28 cellular contexts compared by ENCODE assay signal in the genomic region with DNA sequence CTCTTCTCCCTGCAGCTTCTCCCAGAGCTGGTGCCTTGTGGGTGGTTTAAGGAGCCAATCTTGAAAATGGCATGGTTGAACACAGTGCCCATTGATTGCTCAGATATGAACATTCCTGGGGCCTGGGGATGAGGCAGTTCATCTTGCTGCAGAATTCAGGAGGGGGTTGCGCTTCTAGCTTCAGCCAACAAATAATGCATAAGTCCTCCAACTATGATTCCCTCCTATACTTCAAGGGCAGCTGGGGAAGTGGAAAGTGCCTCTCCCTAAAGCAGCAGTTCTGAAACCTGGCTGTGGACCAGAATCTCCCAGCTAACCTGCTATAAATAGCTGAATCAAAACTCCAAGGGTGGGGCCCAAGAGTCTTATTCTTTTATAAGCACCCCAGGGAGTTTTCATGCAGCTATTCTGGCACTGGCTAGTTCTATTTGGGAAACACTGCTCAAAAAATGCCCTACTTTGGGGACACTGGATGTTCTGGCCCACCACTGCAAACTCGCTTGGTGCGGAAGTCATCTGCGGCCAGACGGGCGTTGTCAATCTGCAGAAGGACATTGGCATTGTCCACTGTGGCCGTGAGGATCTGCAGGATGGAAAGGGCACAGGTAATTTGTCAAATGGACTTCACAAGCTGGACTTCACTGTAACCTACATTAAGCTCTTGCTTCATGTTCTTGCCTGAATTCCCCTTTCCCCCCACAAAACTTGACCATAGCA.
DNase-seq lines count a peak whose midpoint lies in the region; ATAC-seq and TF ChIP-seq lines count a peak whose summit lies in the region.
"Had no signal": no experiment of that assay in that cellular context is flagged by ENCODE, and none has a peak within 500 bp of the region (broad histone marks: within the 10 kb centered on the region; RNA-seq: fewer than 3 reads in every experiment).

No MANE protein-coding gene starts in this region.

- RAD21 ChIA-PET in HCT116 (lab: Charles Lee; ENCODE audit: low non-redundant PET in 1 of 2, low total read pairs in 2 of 2, uncharacterized antibody in 2 of 2, unreplicated experiment in 2 of 2) = no interaction called here

- H3K9me3 ChIP-seq in HCT116 (ENCODE audit: control insufficient read depth in 1 of 2, insufficient read depth in 1 of 2, low read depth in 1 of 2, low read length in 2 of 2) = no peaks in the 10 kb centered on the region
- no peaks in the 10 kb centered on the region for H3K9me3 ChIP-seq in mucosa of descending colon
- H3K9me3 ChIP-seq in thoracic aorta = no peaks in the 10 kb centered on the region
- H3K9me3 ChIP-seq in CD4-positive, alpha-beta memory T cell (ENCODE audit: control insufficient read depth in 1 of 2, low read length in 2 of 2) = no peaks in the 10 kb centered on the region
- H3K9me3 ChIP-seq in esophagus squamous epithelium = no peaks in the 10 kb centered on the region
- H3K9me3 ChIP-seq in MM.1S (replicated peaks; ENCODE audit: insufficient read depth, low read length) = no peaks in the 10 kb centered on the region
- H3K9me3 ChIP-seq: Caco-2, esophagus muscularis mucosa, ovary, sigmoid colon, tibial nerve had no signal

- peak overlapping the region; percentile 14; the same call in 1 of the 2 replicates for H3K4me2 ChIP-seq in HCT116 (ENCODE audit: low read length)
- no peak overlapping the region for H3K4me2 ChIP-seq in MM.1S (ENCODE audit: low read depth, low read length)

- no peaks in the 10 kb centered on the region for H3K36me3 Mint-ChIP-seq in CD4-positive, alpha-beta memory T cell
- H3K36me3 Mint-ChIP-seq: activated CD8-positive, alpha-beta memory T cell treated with anti-CD3 and anti-CD28 coated beads, Interleukin-2, amount 10 ng/mL, durations not matched to agents 7 days and 5 days; activated naive CD4-positive, alpha-beta T cell treated with anti-CD3 and anti-CD28 coated beads, Interleukin-2, amount 50 U/mL, for 72 hours; natural killer cell had no signal

- POLR2A ChIA-PET in HCT116 (lab: Charles Lee) = no interaction called here
- POLR2A ChIA-PET in CD4-positive, alpha-beta memory T cell (lab: Charles Lee; ENCODE audit: partially characterized antibody) = no interaction called here

- H2AFZ ChIP-seq in HCT116 (ENCODE audit: low read depth, low read length, poor library complexity, severe bottlenecking) (no peak overlapping the region), MM.1S (ENCODE audit: low read length) (no peak overlapping the region)

- no peak for TF ChIP-seq POLR2A in HCT116 (IDR thresholded peaks at IDR 0.05; ENCODE audit: borderline replicate concordance, extremely low read depth, insufficient read depth, insufficient read length)
- TF ChIP-seq POLR2A in esophagus squamous epithelium (IDR thresholded peaks at IDR 0.05) = no peak

- H3K4me1 ChIP-seq in HCT116 (ENCODE audit: control insufficient read depth in 1 of 2, insufficient read depth in 2 of 2, low read length in 2 of 2) (peaks cover 0 to 23% of the 10 kb centered on the region in 2 experiments; a peak in 2 of 4 replicates), mucosa of descending colon (ENCODE audit: low read depth) (peaks cover 5% of the 10 kb centered on the region), thoracic aorta (ENCODE audit: control insufficient read depth in 1 of 2, low read depth in 2 of 2) (peaks cover 16 to 28% of the 10 kb centered on the region in 2 donors), esophagus squamous epithelium (peaks cover 0 to 39% (median 0%) of the 10 kb centered on the region in 3 donors), MM.1S (ENCODE audit: low read length) (no peaks in the 10 kb centered on the region)
- H3K4me1 ChIP-seq in CD4-positive, alpha-beta memory T cell (ENCODE audit: insufficient read depth, low read length) = no peaks in the 10 kb centered on the region
- H3K4me1 ChIP-seq: Caco-2 had no signal

- no peak overlapping the region for H3K4me3 ChIP-seq in HCT116 (replicated peaks in 1 of 2; ENCODE audit: low read depth in 1 of 2, low read length in 2 of 2)
- no peak overlapping the region for H3K4me3 ChIP-seq in mucosa of descending colon
- H3K4me3 ChIP-seq in thoracic aorta = peak overlapping the region; percentile 35
- H3K4me3 ChIP-seq in CD4-positive, alpha-beta memory T cell (ENCODE audit: low read length in 2 of 2) = no peak overlapping the region
- H3K4me3 ChIP-seq in esophagus squamous epithelium = peak overlapping the region in 1 of 4 donors; percentile 13
- H3K4me3 ChIP-seq in MM.1S (ENCODE audit: low read length) = no peak overlapping the region
- H3K4me3 ChIP-seq: esophagus muscularis mucosa, ovary, sigmoid colon, SK-N-MC, tibial nerve had no signal

- no peak for TF ChIP-seq RAD21 in HCT116 (IDR thresholded peaks at IDR 0.05; ENCODE audit: low read depth)

- no peak for TF ChIP-seq CTCF in HCT116 (IDR thresholded peaks at IDR 0.05 in 2 of 3, conservative IDR thresholded peaks at IDR 0.05 in 1 of 3; ENCODE audit: borderline replicate concordance in 1 of 3, insufficient read depth in 1 of 3, low read depth in 2 of 3, low read length in 2 of 3)
- no peak for TF ChIP-seq CTCF in mucosa of descending colon (IDR thresholded peaks at IDR 0.05)
- no peak for TF ChIP-seq CTCF in thoracic aorta (IDR thresholded peaks at IDR 0.05)
- TF ChIP-seq CTCF in esophagus squamous epithelium (IDR thresholded peaks at IDR 0.05) = no peak
- no peak for TF ChIP-seq CTCF in MM.1S (IDR thresholded peaks at IDR 0.05; ENCODE audit: low read length)

- no peaks in the 10 kb centered on the region for H3F3A ChIP-seq in MM.1S (ENCODE audit: insufficient read depth, low read length)

- H3K79me2 ChIP-seq in HCT116 (ENCODE audit: insufficient read depth, low read length) (no peaks in the 10 kb centered on the region), MM.1S (ENCODE audit: low read length) (no peaks in the 10 kb centered on the region)

- no TSS peak for BruUV-seq in HCT116 (replicated peaks; lab: Mats Ljungman, UMichigan)

- no peak overlapping the region for H3K27ac ChIP-seq in HCT116 (ENCODE audit: low read depth, low read length)
- peak overlapping the region; percentile 12 to 36 for H3K27ac ChIP-seq in thoracic aorta
- no peak overlapping the region for H3K27ac ChIP-seq in CD4-positive, alpha-beta memory T cell (ENCODE audit: low read depth, low read length)
- peak overlapping the region in 1 of 4 donors; percentile 18 for H3K27ac ChIP-seq in esophagus squamous epithelium
- H3K27ac ChIP-seq in MM.1S (ENCODE audit: low read length) = no peak overlapping the region
- H3K27ac ChIP-seq: esophagus muscularis mucosa, HL-60, ovary, sigmoid colon, SK-N-MC, tibial nerve had no signal

- CTCF ChIA-PET in HCT116 (lab: Charles Lee) = no interaction called here
- CTCF ChIA-PET in CD4-positive, alpha-beta memory T cell (lab: Charles Lee; ENCODE audit: partially characterized antibody) = no interaction called here

- H4K20me1 ChIP-seq in HCT116 (ENCODE audit: insufficient read depth) = no peaks in the 10 kb centered on the region
- H4K20me1 ChIP-seq in MM.1S (ENCODE audit: insufficient read depth, low read length) = no peaks in the 10 kb centered on the region

- H3K9me2 ChIP-seq in HCT116 (ENCODE audit: insufficient read depth) (no peaks in the 10 kb centered on the region), MM.1S (replicated peaks; ENCODE audit: insufficient read depth, low read length) (no peaks in the 10 kb centered on the region)

- 42 to 100% methylated on average over 1 to 7 of the region's 7 CpGs for WGBS in esophagus squamous epithelium, 2 donors

- no peaks in the 10 kb centered on the region for H3K4me1 Mint-ChIP-seq in CD4-positive, alpha-beta memory T cell
- H3K4me1 Mint-ChIP-seq: activated CD4-positive, alpha-beta T cell treated with anti-CD3 and anti-CD28 coated beads, Interleukin-2, amount 10 ng/mL, durations not matched to agents 24 days and 14 days; activated CD8-positive, alpha-beta memory T cell treated with anti-CD3 and anti-CD28 coated beads, Interleukin-2, amount 10 ng/mL, durations not matched to agents 7 days and 5 days; natural killer cell had no signal

- ATAC-seq in HCT116 (0 out of 2 replicates have a peak, but pooled peaks have one; percentile 18), esophagus mucosa (peak; percentile 6), mucosa of descending colon (peak; percentile 52), thoracic aorta (ENCODE audit: insufficient number of reproducible peaks, low FRiP score, low read depth) (peak; percentile 85)
- ATAC-seq: activated CD8-positive, alpha-beta memory T cell treated with anti-CD3 and anti-CD28 coated beads, Interleukin-2, amount 10 ng/mL, durations not matched to agents 7 days and 5 days; activated naive CD4-positive, alpha-beta T cell treated with anti-CD3 and anti-CD28 coated beads, Interleukin-2, amount 50 U/mL, for 72 hours; HepG2; natural killer cell had no signal

- no peak for DNase-seq in HCT116 (ENCODE audit: low read depth, low spot score)
- peak in 1 of 3 donors; percentile 74 for DNase-seq in mucosa of descending colon
- DNase-seq in thoracic aorta (ENCODE audit: low spot score) = no peak
- DNase-seq in NCI-H524 (lab: John Stamatoyannopoulos, UW) = no peak
- no peak for DNase-seq in CD4-positive, alpha-beta memory T cell
- no peak for DNase-seq in esophagus squamous epithelium (lab: John Stamatoyannopoulos, UW)
- no peak for DNase-seq in MM.1S
- DNase-seq: activated CD4-positive, alpha-beta T cell treated with anti-CD3 and anti-CD28 coated beads, Interleukin-2, amount 10 ng/mL, durations not matched to agents 24 days and 14 days; activated CD8-positive, alpha-beta memory T cell treated with anti-CD3 and anti-CD28 coated beads, Interleukin-2, amount 10 ng/mL, durations not matched to agents 7 days and 5 days; Caco-2; cerebellar nuclear complex; effector CD8-positive, alpha-beta T cell; natural killer cell; NCI-H1092; NCI-H2081 treated with DMSO at 0.1 percent for 48 hours; NCI-H446 treated with DMSO at 0.1 percent for 48 hours; NK-92 treated with Interleukin-12 subunit alpha and Interleukin-12 subunit beta, amount 100 ng/mL, for 24 hours; ovary; sigmoid colon; T-helper 2 cell had no signal

- peaks cover 0 to 3% (median 0%) of the 10 kb centered on the region in 8 donors for H3K9me3 Mint-ChIP-seq in CD4-positive, alpha-beta memory T cell
- H3K9me3 Mint-ChIP-seq: activated CD4-positive, alpha-beta T cell treated with anti-CD3 and anti-CD28 coated beads, Interleukin-2, amount 10 ng/mL, durations not matched to agents 24 days and 14 days; activated naive CD4-positive, alpha-beta T cell treated with anti-CD3 and anti-CD28 coated beads, Interleukin-2, amount 50 U/mL, for 72 hours; activated T-helper 1 cell treated with anti-CD3 and anti-CD28 coated beads, Interleukin-12 subunit alpha, Interleukin-12 subunit beta, Interleukin-2, Interleukin-4 antibody, amounts not matched to agents 30 ng/mL and 10 ng/mL and 1 ng/mL, durations not matched to agents 14 hours and 24 hours and 36 hours; natural killer cell had no signal

- H3K9ac ChIP-seq in HCT116 (ENCODE audit: low read length) = no peak overlapping the region
- H3K9ac ChIP-seq in MM.1S (ENCODE audit: low read length) = no peak overlapping the region

- H3K27me3 ChIP-seq in HCT116 (ENCODE audit: insufficient read depth, low read length) (no peaks in the 10 kb centered on the region), thoracic aorta (replicated peaks; ENCODE audit: insufficient read depth) (no peaks in the 10 kb centered on the region), esophagus squamous epithelium (peaks cover 0 to 4% (median 0%) of the 10 kb centered on the region in 4 donors), MM.1S (replicated peaks; ENCODE audit: insufficient read depth, low read length) (no peaks in the 10 kb centered on the region)
- no peaks in the 10 kb centered on the region for H3K27me3 ChIP-seq in CD4-positive, alpha-beta memory T cell (ENCODE audit: insufficient read depth, low read length)
- H3K27me3 ChIP-seq: esophagus muscularis mucosa, ovary, sigmoid colon, tibial nerve had no signal

- peaks cover 11 to 28% of the 10 kb centered on the region in 2 donors for H3K27me3 Mint-ChIP-seq in CD4-positive, alpha-beta memory T cell
- H3K27me3 Mint-ChIP-seq: activated CD4-positive, alpha-beta T cell treated with anti-CD3 and anti-CD28 coated beads, Interleukin-2, amount 10 ng/mL, durations not matched to agents 24 days and 14 days; activated CD8-positive, alpha-beta memory T cell treated with anti-CD3 and anti-CD28 coated beads, Interleukin-2, amount 10 ng/mL, durations not matched to agents 7 days and 5 days had no signal

- H3K27ac Mint-ChIP-seq in CD4-positive, alpha-beta memory T cell = no peak overlapping the region
- H3K27ac Mint-ChIP-seq: activated CD4-positive, alpha-beta T cell treated with anti-CD3 and anti-CD28 coated beads, Interleukin-2, amount 10 ng/mL, durations not matched to agents 24 days and 14 days; activated CD8-positive, alpha-beta memory T cell treated with anti-CD3 and anti-CD28 coated beads, Interleukin-2, amount 10 ng/mL, durations not matched to agents 7 days and 5 days; activated naive CD4-positive, alpha-beta T cell treated with anti-CD3 and anti-CD28 coated beads, Interleukin-2, amount 50 U/mL, for 72 hours; activated T-helper 1 cell treated with anti-CD3 and anti-CD28 coated beads, Interleukin-12 subunit alpha, Interleukin-12 subunit beta, Interleukin-2, Interleukin-4 antibody, amounts not matched to agents 30 ng/mL and 10 ng/mL and 1 ng/mL, durations not matched to agents 14 hours and 24 hours and 36 hours; natural killer cell had no signal

- H3K36me3 ChIP-seq in HCT116 (ENCODE audit: control insufficient read depth in 1 of 2, insufficient read depth in 2 of 2, low read length in 2 of 2) (no peaks in the 10 kb centered on the region), mucosa of descending colon (ENCODE audit: low read depth) (no peaks in the 10 kb centered on the region), thoracic aorta (no peaks in the 10 kb centered on the region), esophagus squamous epithelium (no peaks in the 10 kb centered on the region), MM.1S (replicated peaks; ENCODE audit: insufficient read depth, low read length) (no peaks in the 10 kb centered on the region)
- H3K36me3 ChIP-seq in CD4-positive, alpha-beta memory T cell (ENCODE audit: insufficient read depth, low read length) = no peaks in the 10 kb centered on the region
- H3K36me3 ChIP-seq: esophagus muscularis mucosa, ovary, sigmoid colon, tibial nerve had no signal

- intact Hi-C loops in HCT116 (cut with micrococcal nuclease) (no loop called here), mucosa of descending colon (cut with DNase I, micrococcal nuclease) (no loop called here), esophagus squamous epithelium (cut with DNase I) (no loop called here)
- intact Hi-C loops in CD4-positive, alpha-beta memory T cell (cut with micrococcal nuclease) = no loop called here

- H3K4me3 Mint-ChIP-seq in CD4-positive, alpha-beta memory T cell = no peak overlapping the region
- H3K4me3 Mint-ChIP-seq: activated CD4-positive, alpha-beta T cell treated with anti-CD3 and anti-CD28 coated beads, Interleukin-2, amount 10 ng/mL, durations not matched to agents 24 days and 14 days; activated CD8-positive, alpha-beta memory T cell treated with anti-CD3 and anti-CD28 coated beads, Interleukin-2, amount 10 ng/mL, durations not matched to agents 7 days and 5 days; activated T-helper 1 cell treated with anti-CD3 and anti-CD28 coated beads, Interleukin-12 subunit alpha, Interleukin-12 subunit beta, Interleukin-2, Interleukin-4 antibody, amounts not matched to agents 30 ng/mL and 10 ng/mL and 1 ng/mL, durations not matched to agents 14 hours and 24 hours and 36 hours; natural killer cell had no signal

Comparison
In these comparisons a context has a peak if more than half of its experiments do, and no peak if none do; other contexts are left out.
1. ATAC-seq: peak in every context shown above with its lines; median percentile 85 in thoracic aorta; 52 in mucosa of descending colon; 18 in HCT116; 6 in esophagus mucosa.
2. H3K27ac ChIP-seq: peak in thoracic aorta (2 of 2); none in HCT116 (single experiment), CD4-positive, alpha-beta memory T cell (single experiment) and MM.1S (single experiment).